ENCODE assay signal across 1 cellular context in genomic region chr3:146530609-146531008, GRCh38.
TF ChIP-seq lines count a peak whose summit lies in the region.

No MANE protein-coding gene starts in this region.

TF ChIP-seq in GM23338, 12 proteins besides CTCF, POLR2A, EP300 and RAD21 (continued from another document):
- TF ChIP-seq ZNF462 (CRISPR knock-in tag; IDR thresholded peaks at IDR 0.05) (no peak), ZNF331 (CRISPR knock-in tag; IDR thresholded peaks at IDR 0.05; ENCODE audit: low read depth) (no peak), EZH2phosphoT487 (IDR thresholded peaks at IDR 0.05; ENCODE audit: unreplicated experiment) (no peak), NANOG (IDR thresholded peaks at IDR 0.05; ENCODE audit: borderline replicate concordance) (no peak), REST (IDR thresholded peaks at IDR 0.05; ENCODE audit: unreplicated experiment) (no peak), EZH2 (IDR thresholded peaks at IDR 0.05; ENCODE audit: low read depth, unreplicated experiment) (no peak), STAT1 (IDR thresholded peaks at IDR 0.05; ENCODE audit: unreplicated experiment) (no peak)
